Comparison of ENCODE assay signal across 14 cellular contexts in the genomic region with DNA sequence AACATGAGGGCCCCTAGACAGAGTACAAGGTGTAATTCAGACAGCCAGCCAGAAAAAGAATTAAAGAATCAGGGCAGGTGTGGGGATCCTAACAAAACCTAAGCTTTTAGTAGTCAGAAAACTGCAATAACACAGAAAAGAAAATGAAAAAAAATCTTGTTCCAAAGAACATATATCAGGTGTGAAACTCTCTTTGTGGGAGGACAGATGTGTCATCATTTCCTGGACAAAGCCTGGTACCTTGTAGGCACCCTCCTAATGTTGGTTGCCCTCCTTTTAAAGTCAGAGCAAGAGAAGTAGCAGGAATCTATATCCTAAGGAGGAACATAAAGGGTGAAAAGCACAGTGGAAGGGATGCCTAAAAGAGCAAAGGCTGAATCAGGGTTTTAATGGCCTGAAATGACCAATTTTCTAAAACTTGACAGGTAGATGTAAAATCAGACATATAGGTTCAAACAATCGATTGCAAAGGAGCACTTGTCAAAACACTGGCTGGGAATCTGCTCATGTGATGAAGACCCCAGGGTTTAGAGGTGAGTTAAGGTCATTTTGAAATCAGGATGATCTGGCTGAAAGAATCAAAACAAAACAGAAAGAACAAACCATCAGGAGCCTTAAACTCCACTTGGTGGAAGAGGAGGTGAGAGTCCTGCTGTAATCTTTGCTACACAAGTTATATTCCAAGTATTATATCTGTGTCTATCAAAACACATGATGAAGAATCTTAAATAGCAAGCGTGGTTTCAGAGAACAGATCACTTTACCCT. TPM values are rescaled to one million over a fixed set of nuclear protein-coding genes. Genes with fewer than 3 reads are reported as not detected.
DNase-seq lines count a peak whose midpoint lies in the region; ATAC-seq and TF ChIP-seq lines count a peak whose summit lies in the region.
"Had no signal": no experiment of that assay in that cellular context is flagged by ENCODE, and none has a peak within 500 bp of the region (broad histone marks: within the 10 kb centered on the region; RNA-seq: fewer than 3 reads in every experiment).

No MANE protein-coding gene starts in this region.

- WGBS in esophagus muscularis mucosa: 79% methylated on average over 2 of the region's 2 CpGs
- 71 to 81% methylated on average over 1 to 2 of the region's 2 CpGs for WGBS in transverse colon (ENCODE audit: low coverage in 1 of 2), 2 donors

- no peaks in the 10 kb centered on the region for H3K27me3 ChIP-seq in right atrium auricular region
- H3K27me3 ChIP-seq in esophagus muscularis mucosa: no peaks in the 10 kb centered on the region
- no peaks in the 10 kb centered on the region for H3K27me3 ChIP-seq in transverse colon

- TF ChIP-seq CTCF in right atrium auricular region (IDR thresholded peaks at IDR 0.05): no peak
- no peak for TF ChIP-seq CTCF in esophagus muscularis mucosa (IDR thresholded peaks at IDR 0.05)
- TF ChIP-seq CTCF in transverse colon (IDR thresholded peaks at IDR 0.05): no peak

- H3K4me1 ChIP-seq in right atrium auricular region (peaks cover 0 to 94% of the 10 kb centered on the region in 2 donors), esophagus muscularis mucosa (peaks cover 78 to 100% (median 98%) of the 10 kb centered on the region in 4 donors), transverse colon (peaks cover 14 to 80% (median 38%) of the 10 kb centered on the region in 4 donors)

- in situ Hi-C loops in transverse colon (cut with MboI; ENCODE audit: low pct_ligation_motif_present in 1 of 4, low pct_unique_long_range_greater_than_20kb in 1 of 4, low sequenced_read_pairs in 3 of 4): no loop called here

- H3K9me3 ChIP-seq in right atrium auricular region: no peaks in the 10 kb centered on the region
- H3K9me3 ChIP-seq in esophagus muscularis mucosa: no peaks in the 10 kb centered on the region
- H3K9me3 ChIP-seq in transverse colon: no peaks in the 10 kb centered on the region

- H3K36me3 ChIP-seq in right atrium auricular region (peaks cover 43% of the 10 kb centered on the region), esophagus muscularis mucosa (peaks cover 0 to 44% (median 16%) of the 10 kb centered on the region in 4 donors), transverse colon (peaks cover 0 to 1% (median 0%) of the 10 kb centered on the region in 4 donors)

- peak overlapping the region; percentile 55 for H3K27ac Mint-ChIP-seq in T-helper 2 cell treated with Interferon-gamma antibody and Interleukin-4, amounts not matched to agents 5 μg/mL and 100 μg/mL, for 36 hours
- H3K27ac Mint-ChIP-seq: stimulated activated naive B cell treated with anti-CD40 and anti-IgM and Interleukin-4, amounts not matched to agents 10 μg/mL and 1 μg/mL and 100 μg/mL, for 72 hours had no signal

- intact Hi-C loops in Right ventricle myocardium inferior (cut with DNase I) (loop anchor here (5.0 kb wide), 1 partner anchor 64 kb away; no protein-coding TSS in a partner anchor), esophagus muscularis mucosa (cut with DNase I) (no loop called here), transverse colon (cut with DNase I; ENCODE audit: low total_unique reads) (no loop called here)

- ATAC-seq in Right ventricle myocardium inferior (no peak), GM21526 (IDR thresholded peaks at IDR 0.05; ENCODE audit: low FRiP score, unreplicated experiment) (no peak), HG02623 (IDR thresholded peaks at IDR 0.05; ENCODE audit: unreplicated experiment) (no peak)
- ATAC-seq: stimulated activated naive B cell treated with anti-CD40 and anti-IgM and Interleukin-4, amounts not matched to agents 10 μg/mL and 1 μg/mL and 100 μg/mL, for 72 hours had no signal

- peaks cover 86% of the 10 kb centered on the region for H3K4me1 Mint-ChIP-seq in T-helper 2 cell treated with Interferon-gamma antibody and Interleukin-4, amounts not matched to agents 5 μg/mL and 100 μg/mL, for 36 hours (ENCODE audit: low read depth)

- H3K4me3 ChIP-seq in right atrium auricular region (no peak overlapping the region), esophagus muscularis mucosa (no peak overlapping the region), transverse colon (no peak overlapping the region)
- H3K4me3 ChIP-seq: lung had no signal

- no peak for TF ChIP-seq EP300 in esophagus muscularis mucosa (IDR thresholded peaks at IDR 0.05)
- TF ChIP-seq EP300 in transverse colon (IDR thresholded peaks at IDR 0.05; ENCODE audit: low read depth): no peak

- peak overlapping the region; percentile 60 for H3K4me3 Mint-ChIP-seq in T-helper 2 cell treated with Interferon-gamma antibody and Interleukin-4, amounts not matched to agents 5 μg/mL and 100 μg/mL, for 36 hours
- H3K4me3 Mint-ChIP-seq: brain had no signal

- TF ChIP-seq POLR2A in esophagus muscularis mucosa (IDR thresholded peaks at IDR 0.05; ENCODE audit: low read depth) (no peak), transverse colon (IDR thresholded peaks at IDR 0.05) (no peak)

- DNase-seq in right atrium auricular region (ENCODE audit: low spot score) (no peak), Right ventricle myocardium inferior (ENCODE audit: missing footprints) (no peak), esophagus muscularis mucosa (ENCODE audit: extremely low spot score) (no peak), transverse colon (no peak), mesenteric fat pad (ENCODE audit: low spot score) (no peak)
- no peak for DNase-seq in T-helper 2 cell treated with Interferon-gamma antibody and Interleukin-4, amounts not matched to agents 5 μg/mL and 100 μg/mL, for 36 hours (ENCODE audit: low spot score)
- DNase-seq: NCI-H2081 treated with DMSO at 0.1 percent for 48 hours; stimulated activated CD4-positive, alpha-beta T cell treated with anti-CD3 and anti-CD28 coated beads, Interleukin-2, amount 100 ng/mL, for 24 hours; stimulated activated naive B cell treated with anti-CD40 and anti-IgM and Interleukin-4, amounts not matched to agents 10 μg/mL and 1 μg/mL and 100 μg/mL, for 72 hours; SW 1271 had no signal

- H3K36me3 Mint-ChIP-seq in T-helper 2 cell treated with Interferon-gamma antibody and Interleukin-4, amounts not matched to agents 5 μg/mL and 100 μg/mL, for 36 hours (ENCODE audit: low read depth): peaks cover 56% of the 10 kb centered on the region

- no peaks in the 10 kb centered on the region for H3K9me3 Mint-ChIP-seq in T-helper 2 cell treated with Interferon-gamma antibody and Interleukin-4, amounts not matched to agents 5 μg/mL and 100 μg/mL, for 36 hours
- H3K9me3 Mint-ChIP-seq: brain; stimulated activated naive B cell treated with anti-CD40 and anti-IgM and Interleukin-4, amounts not matched to agents 10 μg/mL and 1 μg/mL and 100 μg/mL, for 72 hours had no signal

- H3K27me3 Mint-ChIP-seq in T-helper 2 cell treated with Interferon-gamma antibody and Interleukin-4, amounts not matched to agents 5 μg/mL and 100 μg/mL, for 36 hours (ENCODE audit: low read depth): no peaks in the 10 kb centered on the region
- H3K27me3 Mint-ChIP-seq: stimulated activated naive B cell treated with anti-CD40 and anti-IgM and Interleukin-4, amounts not matched to agents 10 μg/mL and 1 μg/mL and 100 μg/mL, for 72 hours had no signal

- H3K27ac ChIP-seq in right atrium auricular region (peak overlapping the region; percentile 64 to 77), esophagus muscularis mucosa (replicated peaks in 1 of 4) (peak overlapping the region in 3 of 4 donors; percentile 0 to 6 (median 6)), transverse colon (peak overlapping the region; percentile 1 to 78 (median 42))

RNA-seq across cellular contexts. Expression of a gene that starts 54.9 kb away (rescaled TPM):
- total RNA-seq in right atrium auricular region (100 to 1,000 TPM; 205 to 210 TPM), Right ventricle myocardium inferior (186 TPM), esophagus muscularis mucosa (100 to 1,000 TPM; 202 to 292 (median 261) TPM), transverse colon (100 to 1,000 TPM in 2 of 4 donors, 10 to 100 TPM in 2; 63.2 to 179 (median 98.5) TPM), mesenteric fat pad (372 TPM)

Comparison
In these comparisons a context has a peak if more than half of its experiments do, and no peak if none do; other contexts are left out.
1. H3K27ac ChIP-seq: peak in every context shown above with its lines; median percentile 70 in right atrium auricular region; 42 in transverse colon; 6 in esophagus muscularis mucosa.